In the genomic region with DNA sequence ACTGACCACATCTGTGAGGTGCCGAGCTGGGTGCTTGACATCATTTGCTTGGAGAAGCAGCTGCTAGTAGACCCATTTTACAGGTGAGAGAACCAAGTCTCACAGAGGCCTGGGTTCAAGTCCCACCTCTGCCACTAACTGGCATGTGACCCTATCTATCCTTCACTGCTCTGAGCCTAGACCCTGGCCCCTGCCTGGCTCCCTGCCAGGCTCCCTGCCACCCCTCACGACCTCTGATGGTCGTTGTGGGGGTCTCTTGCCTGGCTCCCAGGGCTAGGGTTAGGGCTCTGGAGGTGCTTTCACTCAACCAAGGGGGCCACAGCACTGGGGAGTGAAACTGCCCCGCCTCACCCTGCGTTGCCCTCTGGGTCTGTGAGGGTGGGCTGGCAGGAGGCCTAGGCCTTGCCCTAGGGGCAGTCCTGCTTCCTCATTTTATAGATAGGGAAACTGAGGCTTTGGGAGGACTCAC, we compare ENCODE assay signal across 16 cellular contexts. TPM values are rescaled to one million over a fixed set of nuclear protein-coding genes. Genes with fewer than 3 reads are reported as not detected.
DNase-seq lines count a peak whose midpoint lies in the region; ATAC-seq and TF ChIP-seq lines count a peak whose summit lies in the region.
"Had no signal": no experiment of that assay in that cellular context is flagged by ENCODE, and none has a peak within 500 bp of the region (broad histone marks: within the 10 kb centered on the region; RNA-seq: fewer than 3 reads in every experiment).

No MANE protein-coding gene starts in this region.

- CTCF ChIA-PET in activated naive CD4-positive, alpha-beta T cell treated with anti-CD3 and anti-CD28 coated beads, Interleukin-2, amount 10 ng/mL, durations not matched to agents 7 days and 5 days (lab: Charles Lee), result interaction anchor here (1.0 to 1.5 kb wide), 2 partner anchors 23 to 73 kb away, joined by 3 read pairs; no protein-coding TSS in a partner anchor

- H3K36me3 ChIP-seq in upper lobe of right lung, result peaks cover 30% of the 10 kb centered on the region

- H3K27me3 Mint-ChIP-seq in activated naive CD4-positive, alpha-beta T cell treated with anti-CD3 and anti-CD28 coated beads, Interleukin-2, amount 10 ng/mL, durations not matched to agents 7 days and 5 days, result no peaks in the 10 kb centered on the region
- H3K27me3 Mint-ChIP-seq in activated naive CD8-positive, alpha-beta T cell treated with anti-CD3 and anti-CD28 coated beads for 36 hours, result no peaks in the 10 kb centered on the region

- intact Hi-C loops in upper lobe of right lung (cut with DNase I), result no loop called here

- H3K27me3 ChIP-seq in upper lobe of right lung, result no peaks in the 10 kb centered on the region

- no peak overlapping the region for H3K4me3 Mint-ChIP-seq in activated naive CD4-positive, alpha-beta T cell treated with anti-CD3 and anti-CD28 coated beads, Interleukin-2, amount 10 ng/mL, durations not matched to agents 7 days and 5 days
- H3K4me3 Mint-ChIP-seq in activated naive CD8-positive, alpha-beta T cell treated with anti-CD3 and anti-CD28 coated beads for 36 hours, result no peak overlapping the region
- H3K4me3 Mint-ChIP-seq: neural crest cell had no signal

- peaks cover 29% of the 10 kb centered on the region for H3K4me1 ChIP-seq in upper lobe of right lung

- ATAC-seq in upper lobe of right lung (no peak), HG03175 (IDR thresholded peaks at IDR 0.05; ENCODE audit: unreplicated experiment) (no peak)

- DNase-seq in activated naive CD4-positive, alpha-beta T cell treated with anti-CD3 and anti-CD28 coated beads, Interleukin-2, amount 10 ng/mL, durations not matched to agents 7 days and 5 days, result no peak
- no peak for DNase-seq in activated naive CD4-positive, alpha-beta T cell (lab: John Stamatoyannopoulos, UW)
- DNase-seq in activated naive CD8-positive, alpha-beta T cell treated with anti-CD3 and anti-CD28 coated beads for 36 hours, result no peak
- DNase-seq in mesenteric fat pad (ENCODE audit: low spot score), result peak; percentile 78
- DNase-seq in upper lobe of right lung, result no peak
- no peak for DNase-seq in NCI-H446 treated with DMSO at 0.1 percent for 48 hours (lab: John Stamatoyannopoulos, UW)
- DNase-seq in cerebellar cortex (ENCODE audit: low spot score), result no peak
- DNase-seq: activated CD4-positive, alpha-beta T cell treated with anti-CD3 and anti-CD28 coated beads for 4 hours; amygdala; DMS79; GM23248; MM.1S; NCI-H2171 treated with DMSO at 0.1 percent for 48 hours; stimulated activated CD4-positive, alpha-beta T cell treated with anti-CD3 and anti-CD28 coated beads, Interleukin-12 subunit alpha, Interleukin-12 subunit beta, amount 100 ng/mL, for 4 hours had no signal

- no peaks in the 10 kb centered on the region for H3K9me3 ChIP-seq in upper lobe of right lung

- no peak overlapping the region for H3K4me3 ChIP-seq in upper lobe of right lung
- H3K4me3 ChIP-seq: GM23248 had no signal

- peak overlapping the region; percentile 72 for H3K27ac ChIP-seq in upper lobe of right lung

- peak overlapping the region; percentile 94 for H3K27ac Mint-ChIP-seq in activated naive CD4-positive, alpha-beta T cell treated with anti-CD3 and anti-CD28 coated beads, Interleukin-2, amount 10 ng/mL, durations not matched to agents 7 days and 5 days
- peak overlapping the region; percentile 89 for H3K27ac Mint-ChIP-seq in activated naive CD8-positive, alpha-beta T cell treated with anti-CD3 and anti-CD28 coated beads for 36 hours

- peaks cover 48% of the 10 kb centered on the region for H3K36me3 Mint-ChIP-seq in activated naive CD4-positive, alpha-beta T cell treated with anti-CD3 and anti-CD28 coated beads, Interleukin-2, amount 10 ng/mL, durations not matched to agents 7 days and 5 days
- H3K36me3 Mint-ChIP-seq in activated naive CD8-positive, alpha-beta T cell treated with anti-CD3 and anti-CD28 coated beads for 36 hours, result peaks cover 19% of the 10 kb centered on the region

- peaks cover 5% of the 10 kb centered on the region for H3K9me3 Mint-ChIP-seq in activated naive CD4-positive, alpha-beta T cell treated with anti-CD3 and anti-CD28 coated beads, Interleukin-2, amount 10 ng/mL, durations not matched to agents 7 days and 5 days
- H3K9me3 Mint-ChIP-seq in activated naive CD8-positive, alpha-beta T cell treated with anti-CD3 and anti-CD28 coated beads for 36 hours, result peaks cover 6% of the 10 kb centered on the region

- peaks cover 58% of the 10 kb centered on the region for H3K4me1 Mint-ChIP-seq in activated naive CD4-positive, alpha-beta T cell treated with anti-CD3 and anti-CD28 coated beads, Interleukin-2, amount 10 ng/mL, durations not matched to agents 7 days and 5 days
- peaks cover 47% of the 10 kb centered on the region for H3K4me1 Mint-ChIP-seq in activated naive CD8-positive, alpha-beta T cell treated with anti-CD3 and anti-CD28 coated beads for 36 hours

- TF ChIP-seq CTCF in upper lobe of right lung (IDR thresholded peaks at IDR 0.05), result no peak

RNA-seq across cellular contexts. Expression of a gene that starts 7.2 kb away (rescaled TPM):
- 100 to 1,000 TPM; 136 TPM for total RNA-seq in activated naive CD8-positive, alpha-beta T cell treated with anti-CD3 and anti-CD28 coated beads for 36 hours
- total RNA-seq in mesenteric fat pad (272 TPM), upper lobe of right lung (286 TPM)

RNA-seq across cellular contexts. Expression of a gene that starts 43.5 kb away (rescaled TPM):
- 10 to 100 TPM; 72.2 to 74.1 TPM for total RNA-seq in activated naive CD8-positive, alpha-beta T cell treated with anti-CD3 and anti-CD28 coated beads for 36 hours
- total RNA-seq in mesenteric fat pad (63.9 TPM), upper lobe of right lung (99.0 TPM)
